28 cellular contexts compared by ENCODE assay signal in genomic region chr6:133743621-133744020, GRCh38.
"Had no signal": no experiment of that assay in that cellular context is flagged by ENCODE, and none has a peak within 500 bp of the region (broad histone marks: within the 10 kb centered on the region; RNA-seq: fewer than 3 reads in every experiment).

No MANE protein-coding gene starts in this region.

- ATAC-seq: activated CD8-positive, alpha-beta T cell treated with anti-CD3 and anti-CD28 coated beads for 36 hours; activated T-cell treated with anti-CD3 and anti-CD28 coated beads, Interleukin-2, amount 50 U/mL, for 72 hours; activated T-helper 17 cell treated with anti-CD3 and anti-CD28 coated beads, Interleukin-2, amount 50 U/mL, for 72 hours; Panc1 had no signal

- H3K36me3 ChIP-seq: brain microvascular endothelial cell, SJCRH30 had no signal

- H3K4me3 ChIP-seq: coronary artery, SJCRH30, SK-N-MC had no signal

- DNase-seq: activated CD4-positive, alpha-beta T cell treated with anti-CD3 and anti-CD28 coated beads, Interleukin-2, amount 10 ng/mL, durations not matched to agents 24 days and 14 days; activated CD4-positive, alpha-beta T cell treated with anti-CD3 and anti-CD28 coated beads, Interleukin-2, amount 50 U/mL, for 4 hours; activated CD8-positive, alpha-beta T cell treated with anti-CD3 and anti-CD28 coated beads for 36 hours; activated effector memory CD4-positive, alpha-beta T cell treated with anti-CD3 and anti-CD28 coated beads, Interleukin-2, amount 50 U/mL, for 16 hours; activated naive CD4-positive, alpha-beta T cell; activated naive CD4-positive, alpha-beta T cell treated with anti-CD3 and anti-CD28 coated beads, Interleukin-2, amount 50 U/mL, for 16 hours; activated naive CD8-positive, alpha-beta T cell treated with anti-CD3 and anti-CD28 coated beads for 36 hours; activated T-cell treated with anti-CD3 and anti-CD28 coated beads, Interleukin-2, amount 50 U/mL, for 1 hour; activated T-cell treated with anti-CD3 and anti-CD28 coated beads, Interleukin-2, amount 50 U/mL, for 72 hours; amniotic stem cell; aorta; brain microvascular endothelial cell; central memory CD4-positive, alpha-beta T cell; NCI-H1105; NCI-H1417 treated with DMSO at 0.1 percent for 48 hours; NCI-H187 treated with DMSO at 0.1 percent for 48 hours; NCI-H2081; NCI-H446; NCI-H510A treated with DMSO at 0.1 percent for 48 hours; NCI-H526 treated with DMSO at 0.1 percent for 48 hours; NCI-H774; SHP77; SJCRH30; T1000 had no signal

- H3K27ac ChIP-seq: brain microvascular endothelial cell, coronary artery, SJCRH30, SK-N-MC had no signal

- H3K27me3 ChIP-seq: brain microvascular endothelial cell, SJCRH30 had no signal

- H3K9me3 ChIP-seq: SJCRH30 had no signal
